Comparison of ENCODE assay signal across 8 cellular contexts in the genomic region with DNA sequence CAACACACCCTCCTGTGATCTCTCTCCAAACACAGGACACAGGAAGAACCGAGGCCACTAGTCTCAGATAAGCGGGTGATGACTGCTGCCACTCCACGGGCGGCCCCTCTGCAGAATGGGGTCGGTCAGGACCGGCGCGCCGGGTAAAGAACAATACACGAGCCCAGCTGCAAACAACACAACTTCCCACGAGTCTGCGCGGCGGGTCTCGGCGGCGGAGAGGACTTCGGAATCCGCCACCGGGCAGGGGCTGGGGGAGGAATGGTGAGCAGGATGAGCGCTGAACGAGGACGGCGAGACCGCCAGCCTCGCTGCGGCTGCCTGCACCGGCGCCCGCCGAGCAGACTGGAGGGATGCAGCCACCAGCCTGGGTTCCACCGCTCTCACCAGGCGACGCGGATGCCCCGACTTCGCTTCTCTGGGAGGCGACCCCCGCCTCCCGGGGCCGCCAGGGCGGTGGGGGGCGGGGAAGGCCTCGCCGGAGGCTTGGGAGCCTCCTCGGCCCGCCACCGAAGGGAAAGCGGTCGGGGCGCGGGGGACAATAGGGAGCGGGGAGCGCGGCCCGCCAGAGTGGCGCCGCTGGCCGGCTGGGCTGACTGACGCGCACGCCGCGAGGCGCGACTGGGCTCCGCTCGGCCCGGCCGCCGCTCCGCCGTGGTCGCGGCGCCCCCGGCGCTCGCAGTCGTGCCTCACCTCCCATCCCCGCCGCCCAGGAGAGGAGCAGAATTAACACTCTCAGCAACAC. TPM values are rescaled to one million over a fixed set of nuclear protein-coding genes. Genes with fewer than 3 reads are reported as not detected.
A peak's percentile ranks its signal among the peaks of the same experiment; 100 is the strongest.
DNase-seq lines count a peak whose midpoint lies in the region; ATAC-seq and TF ChIP-seq lines count a peak whose summit lies in the region.

No MANE protein-coding gene starts in this region.

- no peak for TF ChIP-seq CTCF in epithelial cell of proximal tubule (conservative IDR thresholded peaks at IDR 0.05; ENCODE audit: low read depth, low read length)

- H3K9ac ChIP-seq in muscle layer of colon (ENCODE audit: low read length), result peak overlapping the region; percentile 81

- H3K36me3 ChIP-seq in muscle layer of colon (ENCODE audit: insufficient read depth, low read length), result no peaks in the 10 kb centered on the region

- H3K27ac ChIP-seq in muscle layer of colon (ENCODE audit: low read depth, low read length) (peak overlapping the region; percentile 97), temporal lobe (ENCODE audit: low read depth, low read length) (peak overlapping the region; percentile 91)

- H3K4me3 ChIP-seq in epithelial cell of proximal tubule (ENCODE audit: low read depth, low read length) (peak overlapping the region; percentile 92), muscle layer of colon (ENCODE audit: low read depth in 1 of 2, low read length in 2 of 2) (peak overlapping the region; percentile 81 to 92)

- H3K4me1 ChIP-seq in muscle layer of colon (ENCODE audit: insufficient read depth, low read length), result peaks cover 12% of the 10 kb centered on the region

- peak; percentile 63 for DNase-seq in NCI-H82 (lab: John Stamatoyannopoulos, UW)
- DNase-seq in NCI-H82 treated with DMSO at 0.1 percent for 48 hours (lab: John Stamatoyannopoulos, UW; ENCODE audit: unreplicated experiment), result no peak
- peak; percentile 8 for DNase-seq in NCI-H345 treated with DMSO at 0.1 percent for 48 hours (lab: John Stamatoyannopoulos, UW; ENCODE audit: unreplicated experiment)
- DNase-seq in activated CD8-positive, alpha-beta memory T cell treated with anti-CD3 and anti-CD28 coated beads, Interleukin-2, amount 50 U/mL, for 48 hours, result peak; percentile 72
- DNase-seq in epithelial cell of proximal tubule (ENCODE audit: low read depth), result no peak

- no peaks in the 10 kb centered on the region for H3K27me3 ChIP-seq in muscle layer of colon (ENCODE audit: control insufficient read depth in 1 of 2, insufficient read depth in 2 of 2, low read length in 2 of 2)

- no peaks in the 10 kb centered on the region for H3K9me3 ChIP-seq in muscle layer of colon (ENCODE audit: low read length)

- ATAC-seq in HG02943 (IDR thresholded peaks at IDR 0.05; ENCODE audit: low read depth, unreplicated experiment), result peak; percentile 37

RNA-seq across cellular contexts. Expression of a gene that starts 0.5 kb away (rescaled TPM):
- total RNA-seq in epithelial cell of proximal tubule (76.3 and 106 TPM in 2 replicates), temporal lobe (97.9 TPM)

RNA-seq across cellular contexts. Expression of a gene that starts 22.1 kb away (rescaled TPM):
- total RNA-seq in epithelial cell of proximal tubule (10.1 and 20.9 TPM in 2 replicates), temporal lobe (28.5 TPM)

Comparison
In these comparisons a context has a peak if more than half of its experiments do, and no peak if none do; other contexts are left out.
1. DNase-seq: peak in NCI-H82 (single experiment), NCI-H345 treated with DMSO at 0.1 percent for 48 hours (single experiment) and activated CD8-positive, alpha-beta memory T cell treated with anti-CD3 and anti-CD28 coated beads, Interleukin-2, amount 50 U/mL, for 48 hours (single experiment); none in NCI-H82 treated with DMSO at 0.1 percent for 48 hours (single experiment) and epithelial cell of proximal tubule (single experiment).